9 cellular contexts compared by ENCODE assay signal in the genomic region with DNA sequence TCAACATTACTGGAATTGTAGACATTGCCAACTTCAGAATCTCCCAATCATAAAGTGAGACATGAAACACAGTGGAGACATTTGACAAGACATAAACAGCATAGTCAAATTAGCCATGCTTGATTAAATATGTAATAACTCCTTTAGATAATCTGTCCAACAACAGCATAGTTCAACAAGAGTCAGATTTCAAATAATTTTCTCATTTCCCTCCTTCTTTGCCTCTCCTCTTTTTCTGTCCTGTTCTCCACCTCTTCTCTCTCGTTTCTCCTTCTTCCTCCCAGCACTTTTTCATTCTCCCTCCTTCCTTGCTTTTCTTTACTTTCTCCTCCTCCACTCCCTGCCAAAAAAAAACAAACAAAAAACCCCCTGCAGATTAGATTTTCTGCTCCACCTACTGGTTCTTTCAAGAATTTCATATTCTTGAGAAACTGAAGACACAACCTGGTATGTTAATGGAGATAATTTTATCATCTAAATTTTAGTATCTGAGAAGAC. TPM values are rescaled to one million over a fixed set of nuclear protein-coding genes. Genes with fewer than 3 reads are reported as not detected.
DNase-seq lines count a peak whose midpoint lies in the region; ATAC-seq lines count a peak whose summit lies in the region.
"Had no signal": no experiment of that assay in that cellular context is flagged by ENCODE, and none has a peak within 500 bp of the region (broad histone marks: within the 10 kb centered on the region; RNA-seq: fewer than 3 reads in every experiment).

No MANE protein-coding gene starts in this region.

- H3K36me3 Mint-ChIP-seq in activated naive CD8-positive, alpha-beta T cell treated with anti-CD3 and anti-CD28 coated beads for 36 hours: peaks cover 38% of the 10 kb centered on the region
- H3K36me3 Mint-ChIP-seq in naive thymus-derived CD4-positive, alpha-beta T cell: peaks cover 0 to 44% (median 12%) of the 10 kb centered on the region in 5 donors

- H3K4me1 ChIP-seq in naive thymus-derived CD4-positive, alpha-beta T cell (ENCODE audit: control insufficient read depth in 2 of 2, insufficient read depth in 2 of 2, low read length in 2 of 2): peaks cover 0 to 13% of the 10 kb centered on the region in 2 donors

- H3K4me3 ChIP-seq in naive thymus-derived CD4-positive, alpha-beta T cell (ENCODE audit: low read length): no peak overlapping the region
- H3K4me3 ChIP-seq: BLaER1 treated with 17β-estradiol and CSF1 and Interleukin-3, amounts not matched to agents 10 nM and 100 nM had no signal

- H3K4me1 Mint-ChIP-seq in activated naive CD8-positive, alpha-beta T cell treated with anti-CD3 and anti-CD28 coated beads for 36 hours: peaks cover 38% of the 10 kb centered on the region
- H3K4me1 Mint-ChIP-seq in naive thymus-derived CD4-positive, alpha-beta T cell: peaks cover 4 to 57% (median 10%) of the 10 kb centered on the region in 7 donors

- DNase-seq in DMS53 (lab: John Stamatoyannopoulos, UW) (peak; percentile 13), DMS53 treated with DMSO at 0.1 percent for 48 hours (lab: John Stamatoyannopoulos, UW; ENCODE audit: unreplicated experiment) (no peak), NCI-H1436 treated with DMSO at 0.1 percent for 48 hours (lab: John Stamatoyannopoulos, UW) (no peak)
- DNase-seq in activated naive CD8-positive, alpha-beta T cell treated with anti-CD3 and anti-CD28 coated beads for 36 hours: no peak
- peak in 1 of 9 donors; percentile 17 for DNase-seq in naive thymus-derived CD4-positive, alpha-beta T cell

- CTCF ChIA-PET in naive thymus-derived CD4-positive, alpha-beta T cell (lab: Charles Lee): interaction anchor here (1.2 to 1.6 kb wide), 2 partner anchors 10 to 534 kb away, joined by 3 to 8 read pairs; no protein-coding TSS in a partner anchor

- peaks cover 4% of the 10 kb centered on the region for H3K9me3 Mint-ChIP-seq in activated naive CD8-positive, alpha-beta T cell treated with anti-CD3 and anti-CD28 coated beads for 36 hours
- peaks cover 0 to 8% (median 0%) of the 10 kb centered on the region in 11 donors for H3K9me3 Mint-ChIP-seq in naive thymus-derived CD4-positive, alpha-beta T cell

- H3K27me3 ChIP-seq in naive thymus-derived CD4-positive, alpha-beta T cell (ENCODE audit: control insufficient read depth in 2 of 2, insufficient read depth in 2 of 2, low read length in 2 of 2): no peaks in the 10 kb centered on the region
- H3K27me3 ChIP-seq: BLaER1 treated with 17β-estradiol and CSF1 and Interleukin-3, amounts not matched to agents 10 nM and 100 nM had no signal

- H3K9me3 ChIP-seq in naive thymus-derived CD4-positive, alpha-beta T cell (ENCODE audit: control insufficient read depth in 2 of 3, low read length in 3 of 3): no peaks in the 10 kb centered on the region

- ATAC-seq in GM19452 (IDR thresholded peaks at IDR 0.05; ENCODE audit: unreplicated experiment): peak; percentile 65
- ATAC-seq in HG03575 (IDR thresholded peaks at IDR 0.05; ENCODE audit: extremely low read depth, insufficient number of reproducible peaks, low FRiP score, unreplicated experiment): peak; percentile 54
- ATAC-seq in naive thymus-derived CD4-positive, alpha-beta T cell: peak; percentile 45
- no peak for ATAC-seq in GM21717 (IDR thresholded peaks at IDR 0.05; ENCODE audit: unreplicated experiment)

- intact Hi-C loops in naive thymus-derived CD4-positive, alpha-beta T cell (cut with micrococcal nuclease): loop anchor here (1.0 to 5.0 kb wide), 10 partner anchors 10 to 534 kb away; a partner anchor contains a TSS

- peak overlapping the region; percentile 77 for H3K27ac Mint-ChIP-seq in activated naive CD8-positive, alpha-beta T cell treated with anti-CD3 and anti-CD28 coated beads for 36 hours
- H3K27ac Mint-ChIP-seq in naive thymus-derived CD4-positive, alpha-beta T cell: peak overlapping the region in 5 of 9 donors; percentile 2 to 80 (median 65)

- no peaks in the 10 kb centered on the region for H3K27me3 Mint-ChIP-seq in activated naive CD8-positive, alpha-beta T cell treated with anti-CD3 and anti-CD28 coated beads for 36 hours
- no peaks in the 10 kb centered on the region for H3K27me3 Mint-ChIP-seq in naive thymus-derived CD4-positive, alpha-beta T cell

- POLR2A ChIA-PET in naive thymus-derived CD4-positive, alpha-beta T cell (lab: Charles Lee): interaction anchor here (0.8 to 1.5 kb wide), 2 partner anchors 51 to 809 kb away, joined by 3 to 7 read pairs; a partner anchor contains a TSS

- H3K27ac ChIP-seq in naive thymus-derived CD4-positive, alpha-beta T cell (ENCODE audit: low read depth, low read length): no peak overlapping the region

- peaks cover 0 to 12% (median 0%) of the 10 kb centered on the region in 3 experiments for H3K36me3 ChIP-seq in naive thymus-derived CD4-positive, alpha-beta T cell (ENCODE audit: control insufficient read depth in 2 of 3, insufficient read depth in 3 of 3, low read length in 3 of 3)

- H3K4me3 Mint-ChIP-seq in activated naive CD8-positive, alpha-beta T cell treated with anti-CD3 and anti-CD28 coated beads for 36 hours: no peak overlapping the region
- H3K4me3 Mint-ChIP-seq in naive thymus-derived CD4-positive, alpha-beta T cell: peak overlapping the region in 1 of 10 donors; percentile 59

RNA-seq across cellular contexts. Expression of a gene that starts 20.1 kb away (rescaled TPM):
- 10 to 100 TPM; 48.6 to 54.7 TPM for total RNA-seq in activated naive CD8-positive, alpha-beta T cell treated with anti-CD3 and anti-CD28 coated beads for 36 hours
- total RNA-seq in naive thymus-derived CD4-positive, alpha-beta T cell: 10 to 100 TPM; 11.4 to 67.5 (median 21.6) TPM
- polyA plus RNA-seq in naive thymus-derived CD4-positive, alpha-beta T cell: 1 to 10 TPM; 2.7 to 6.2 TPM

RNA-seq across cellular contexts. Expression of a gene that starts 41.5 kb away (rescaled TPM):
- total RNA-seq in activated naive CD8-positive, alpha-beta T cell treated with anti-CD3 and anti-CD28 coated beads for 36 hours: 1 to 10 TPM in 1 of 2 experiments, under 1 TPM in 1; 0.52 to 1.0 TPM
- total RNA-seq in naive thymus-derived CD4-positive, alpha-beta T cell: 10 to 100 TPM in 2 of 5 experiments, 1 to 10 TPM in 3; 3.3 to 24.2 (median 5.1) TPM
- polyA plus RNA-seq in naive thymus-derived CD4-positive, alpha-beta T cell: under 1 TPM; 0.52 to 0.79 TPM

RNA-seq across cellular contexts. Expression of a gene that starts 50.6 kb away (rescaled TPM):
- 100 to 1,000 TPM; 196 to 204 TPM for total RNA-seq in activated naive CD8-positive, alpha-beta T cell treated with anti-CD3 and anti-CD28 coated beads for 36 hours
- 100 to 1,000 TPM; 100 to 478 (median 132) TPM for total RNA-seq in naive thymus-derived CD4-positive, alpha-beta T cell
- polyA plus RNA-seq in naive thymus-derived CD4-positive, alpha-beta T cell: 10 to 100 TPM; 40.6 to 47.4 TPM
